10 cellular contexts compared by ENCODE assay signal in genomic region chr7:135151162-135151932, GRCh38. TPM values are rescaled to one million over a fixed set of nuclear protein-coding genes. Genes with fewer than 3 reads are reported as not detected.
A peak's percentile ranks its signal among the peaks of the same experiment; 100 is the strongest.
DNase-seq lines count a peak whose midpoint lies in the region; ATAC-seq and TF ChIP-seq lines count a peak whose summit lies in the region.
"Had no signal": no experiment of that assay in that cellular context is flagged by ENCODE, and none has a peak within 500 bp of the region (broad histone marks: within the 10 kb centered on the region; RNA-seq: fewer than 3 reads in every experiment).

No MANE protein-coding gene starts in this region.

- WGBS in psoas muscle, 3 donors = 60 to 78% (median 64%) methylated on average over 8 of the region's 8 CpGs
- WGBS in lower leg skin, 2 donors = 71 to 86% methylated on average over 8 of the region's 8 CpGs

- H3K9me3 ChIP-seq in colonic mucosa = no peaks in the 10 kb centered on the region
- peaks cover 8% of the 10 kb centered on the region for H3K9me3 ChIP-seq in psoas muscle

- TF ChIP-seq CTCF in colonic mucosa (IDR thresholded peaks at IDR 0.05) (no peak), psoas muscle (IDR thresholded peaks at IDR 0.05) (no peak), lower leg skin (IDR thresholded peaks at IDR 0.05) (no peak)

- peak; percentile 24 for ATAC-seq in HG03108 (IDR thresholded peaks at IDR 0.05; ENCODE audit: unreplicated experiment)
- ATAC-seq in psoas muscle = peak in 3 of 4 donors; percentile 18 to 44 (median 19)
- ATAC-seq in HG03196 (IDR thresholded peaks at IDR 0.05; ENCODE audit: unreplicated experiment) = no peak
- ATAC-seq in GM21526 (IDR thresholded peaks at IDR 0.05; ENCODE audit: low FRiP score, unreplicated experiment) = no peak

- H3K9ac ChIP-seq in colonic mucosa (ENCODE audit: low read depth in 2 of 2, low read length in 2 of 2) = no peak overlapping the region

- peak overlapping the region; percentile 10 for H3K27ac ChIP-seq in colonic mucosa
- peak overlapping the region; percentile 97 for H3K27ac ChIP-seq in psoas muscle

- no peaks in the 10 kb centered on the region for H3K4me1 ChIP-seq in colonic mucosa
- H3K4me1 ChIP-seq in psoas muscle = peaks cover 35% of the 10 kb centered on the region

- TF ChIP-seq POLR2A in lower leg skin (IDR thresholded peaks at IDR 0.05) = no peak

- intact Hi-C loops in colonic mucosa (cut with DNase I) (no loop called here), psoas muscle (cut with DNase I) (no loop called here), lower leg skin (cut with DNase I; ENCODE audit: low total_unique reads) (no loop called here)

- DNase-seq in colonic mucosa (no peak), psoas muscle (no peak), lower leg skin (ENCODE audit: low spot score in 2 of 2) (no peak), NCI-H1105 treated with DMSO at 0.1 percent for 48 hours (lab: John Stamatoyannopoulos, UW) (no peak)
- DNase-seq: DND-41; stimulated activated CD4-positive, alpha-beta T cell treated with anti-CD3 and anti-CD28 coated beads, Interleukin-1b, Interleukin-23, amount 100 ng/mL, for 48 hours had no signal

- peak overlapping the region; percentile 20; the same call in 1 of the 2 replicates for H3K4me3 ChIP-seq in GM08714 (ENCODE audit: low read length)
- no peak overlapping the region for H3K4me3 ChIP-seq in colonic mucosa
- H3K4me3 ChIP-seq in psoas muscle = peak overlapping the region; percentile 78
- no peak overlapping the region for H3K4me3 ChIP-seq in lower leg skin (ENCODE audit: low read depth, poor library complexity, severe bottlenecking)

- H3K36me3 ChIP-seq in colonic mucosa = no peaks in the 10 kb centered on the region
- H3K36me3 ChIP-seq in psoas muscle (ENCODE audit: insufficient read depth in 1 of 2, low read depth in 1 of 2) = peaks cover 0 to 24% of the 10 kb centered on the region in 2 donors

- no peaks in the 10 kb centered on the region for H3K27me3 ChIP-seq in colonic mucosa
- H3K27me3 ChIP-seq in psoas muscle (ENCODE audit: insufficient read depth in 3 of 3, low read length in 2 of 3) = no peaks in the 10 kb centered on the region

RNA-seq across cellular contexts. Expression of gene TMEM140, which starts 3.5 kb away (rescaled TPM):
- total RNA-seq in colonic mucosa (10 to 100 TPM in 1 of 2 donors, 1 to 10 TPM in 1; 3.8 to 11.9 TPM), psoas muscle (100 to 1,000 TPM in 1 of 4 donors, 10 to 100 TPM in 3; 67.0 to 106 (median 74.0) TPM), lower leg skin (1 to 10 TPM; 4.3 to 8.6 (median 7.9) TPM)
- polyA plus RNA-seq in psoas muscle = 10 to 100 TPM; 25.4 to 62.1 (median 52.5) TPM

RNA-seq across cellular contexts. Expression of gene CYREN, which starts 19.2 kb away (rescaled TPM):
- total RNA-seq in colonic mucosa (10 to 100 TPM; 34.5 to 37.6 TPM), psoas muscle (10 to 100 TPM; 20.6 to 29.4 (median 25.3) TPM), lower leg skin (10 to 100 TPM; 26.1 to 42.2 (median 30.5) TPM)
- 10 to 100 TPM; 25.0 to 61.2 (median 46.3) TPM for polyA plus RNA-seq in psoas muscle

RNA-seq across cellular contexts. Expression of gene WDR91, which starts 60.0 kb away (rescaled TPM):
- 1 to 10 TPM; 4.8 to 6.5 TPM for total RNA-seq in colonic mucosa
- total RNA-seq in psoas muscle = 10 to 100 TPM in 1 of 4 donors, 1 to 10 TPM in 3; 4.8 to 23.6 (median 8.5) TPM
- polyA plus RNA-seq in psoas muscle = 1 to 10 TPM; 2.7 to 4.0 (median 2.8) TPM
- total RNA-seq in lower leg skin = 10 to 100 TPM; 16.7 to 25.0 (median 20.8) TPM

Comparison
In these comparisons a context has a peak if more than half of its experiments do, and no peak if none do; other contexts are left out.
1. H3K4me3 ChIP-seq: peak in GM08714 (single experiment) and psoas muscle (single experiment); none in colonic mucosa (single experiment) and lower leg skin (single experiment).
2. ATAC-seq: peak in HG03108 (single experiment) and psoas muscle (3 of 4); none in HG03196 (single experiment) and GM21526 (single experiment).
3. RNA of gene TMEM140, which starts 3.5 kb away (total RNA-seq): 67.0 to 106 TPM in psoas muscle; 3.8 to 11.9 TPM in colonic mucosa and 4.3 to 8.6 TPM in lower leg skin; every median in the first group is over 4 times any median in the second.